ENCODE assay signal across 7 cellular contexts in the genomic region with DNA sequence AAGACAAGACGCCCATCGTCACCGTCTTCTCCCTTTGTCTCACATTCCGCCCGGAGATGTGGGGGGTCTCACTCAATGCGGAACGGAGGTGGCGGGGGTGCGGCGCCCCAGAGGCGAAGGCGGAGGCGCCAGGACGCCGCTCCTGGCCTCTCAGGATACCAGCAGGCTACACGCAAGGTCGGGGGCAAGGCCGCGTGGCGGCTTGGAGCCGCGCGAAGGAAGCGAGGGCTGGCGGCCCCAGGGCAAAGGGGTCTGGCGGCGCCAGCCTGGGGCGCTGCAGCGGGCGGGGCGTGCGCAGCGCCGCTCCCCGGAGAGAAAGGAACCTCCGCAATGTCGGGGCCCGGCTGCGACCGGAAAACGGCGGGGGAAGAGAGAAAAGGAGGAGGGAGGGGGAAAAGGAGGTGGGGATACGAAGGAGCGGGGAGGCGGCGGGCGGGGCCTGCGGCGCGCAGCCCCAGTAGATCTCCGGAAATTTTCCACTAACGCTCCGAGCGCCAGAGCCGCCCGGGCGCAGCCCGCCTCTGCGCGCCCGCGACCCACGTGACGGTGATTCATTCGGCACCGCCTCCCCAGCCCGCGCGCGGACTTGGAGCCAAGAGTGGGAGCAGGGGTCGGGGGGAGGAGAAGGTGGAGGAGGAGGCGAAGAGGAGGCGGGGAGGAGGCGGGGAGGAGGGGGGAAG.
DNase-seq lines count a peak whose midpoint lies in the region; ATAC-seq and TF ChIP-seq lines count a peak whose summit lies in the region.

No MANE protein-coding gene starts in this region.

- ATAC-seq in GM18505 (IDR thresholded peaks at IDR 0.05; ENCODE audit: unreplicated experiment) (peak; percentile 70), HG02973 (IDR thresholded peaks at IDR 0.05; ENCODE audit: unreplicated experiment) (peak; percentile 61)

- DNase-seq in NCI-H187 treated with DMSO at 0.1 percent for 48 hours (lab: John Stamatoyannopoulos, UW) (peak; percentile 86), T-helper 22 cell (ENCODE audit: low read depth) (peak; percentile 91), astrocyte of the cerebellum (ENCODE audit: low read depth) (peak; percentile 92), hippocampal formation (lab: John Stamatoyannopoulos, UW) (peak; percentile 96), retinal pigment epithelial cell (ENCODE audit: low read depth) (peak; percentile 77)

- in situ Hi-C loops in astrocyte of the cerebellum (cut with HindIII; ENCODE audit: low sequenced_read_pairs) = no loop called here

- peak; percentile 77 for TF ChIP-seq POLR2A in GM18505 (IDR thresholded peaks at IDR 0.05; ENCODE audit: borderline replicate concordance, extremely low read depth, insufficient read depth, insufficient read length)

- peak overlapping the region; percentile 61 for H3K4me3 ChIP-seq in astrocyte of the cerebellum (ENCODE audit: low read depth, low read length)
- H3K4me3 ChIP-seq in retinal pigment epithelial cell (ENCODE audit: low read length) = peak overlapping the region; percentile 67

- TF ChIP-seq CTCF in astrocyte of the cerebellum (IDR thresholded peaks at IDR 0.05; ENCODE audit: low read depth, low read length, missing control alignments) (peak; percentile 3), retinal pigment epithelial cell (conservative IDR thresholded peaks at IDR 0.05; ENCODE audit: low read depth, low read length) (no peak)

Comparison
In these comparisons a context has a peak if more than half of its experiments do, and no peak if none do; other contexts are left out.
1. Peak in every context shown above with its lines: DNase-seq, ATAC-seq and H3K4me3 ChIP-seq.